ENCODE assay signal across 25 cellular contexts in genomic region chr7:3861371-3861770, GRCh38.
DNase-seq lines count a peak whose midpoint lies in the region; ATAC-seq, FAIRE-seq and TF ChIP-seq lines count a peak whose summit lies in the region.
"Had no signal": no experiment of that assay in that cellular context is flagged by ENCODE, and none has a peak within 500 bp of the region (broad histone marks: within the 10 kb centered on the region; RNA-seq: fewer than 3 reads in every experiment).

No MANE protein-coding gene starts in this region.

- WGBS in upper lobe of left lung, 2 donors: 33 to 38% methylated on average over 1 of the region's 1 CpG
- WGBS in small intestine, 3 donors: 27 to 62% (median 43%) methylated on average over 1 of the region's 1 CpG

- H3K9me3 Mint-ChIP-seq in nephron: peaks cover 18% of the 10 kb centered on the region

- no peak overlapping the region for H3K4me3 Mint-ChIP-seq in nephron
- H3K4me3 Mint-ChIP-seq: WTC11 had no signal

- TF ChIP-seq CTCF in nephron (IDR thresholded peaks at IDR 0.05; ENCODE audit: unreplicated experiment in 3 of 3): no peak
- TF ChIP-seq CTCF in upper lobe of left lung (IDR thresholded peaks at IDR 0.05): no peak

- peak overlapping the region in 2 of 3 experiments; percentile 21 to 28 for H3K27ac Mint-ChIP-seq in nephron
- H3K27ac Mint-ChIP-seq: progenitor cell of endocrine pancreas had no signal

- peaks cover 5% of the 10 kb centered on the region for H3K36me3 Mint-ChIP-seq in nephron (ENCODE audit: low read depth)
- H3K36me3 Mint-ChIP-seq: WTC11 had no signal

- H3K27ac ChIP-seq in upper lobe of left lung (peak overlapping the region; percentile 8 to 51 (median 15)), small intestine (ENCODE audit: low read depth in 1 of 2, low read length in 1 of 2) (no peak overlapping the region)

- FAIRE-seq in small intestine (lab: Jason Lieb, UNC): no peak
- FAIRE-seq in HTR-8/SVneo (lab: Jason Lieb, UNC): no peak
- FAIRE-seq: endothelial cell of umbilical vein, keratinocyte had no signal

- no peak overlapping the region for H3K4me3 ChIP-seq in upper lobe of left lung
- no peak overlapping the region for H3K4me3 ChIP-seq in small intestine (ENCODE audit: low read depth in 1 of 2, low read length in 2 of 2)
- H3K4me3 ChIP-seq: sigmoid colon had no signal

- TF ChIP-seq POLR2A in upper lobe of left lung (IDR thresholded peaks at IDR 0.05): no peak

- no peak for TF ChIP-seq EP300 in upper lobe of left lung (IDR thresholded peaks at IDR 0.05)

- H3K27me3 Mint-ChIP-seq in nephron (ENCODE audit: low read depth): no peaks in the 10 kb centered on the region
- H3K27me3 Mint-ChIP-seq: brain, progenitor cell of endocrine pancreas had no signal

- no peaks in the 10 kb centered on the region for H3K27me3 ChIP-seq in upper lobe of left lung
- no peaks in the 10 kb centered on the region for H3K27me3 ChIP-seq in small intestine (ENCODE audit: control insufficient read depth in 2 of 2, insufficient read depth in 2 of 2, low read length in 2 of 2)
- H3K27me3 ChIP-seq: sigmoid colon had no signal

- peaks cover 11 to 24% (median 17%) of the 10 kb centered on the region in 4 donors for H3K4me1 ChIP-seq in upper lobe of left lung
- no peaks in the 10 kb centered on the region for H3K4me1 ChIP-seq in small intestine (ENCODE audit: control insufficient read depth in 2 of 2, insufficient read depth in 1 of 2, low read depth in 1 of 2, low read length in 1 of 2)

- DNase-seq in LHCN-M2 (ENCODE audit: low read depth) (peak; percentile 56), fibroblast of gingiva (ENCODE audit: low read depth) (peak; percentile 14), upper lobe of left lung (no peak), small intestine (no peak), OCI-M2 (lab: John Stamatoyannopoulos, UW; ENCODE audit: unreplicated experiment) (no peak), HTR-8/SVneo (ENCODE audit: insufficient read length, low spot score) (no peak)
- DNase-seq: activated CD4-positive, alpha-beta T cell treated with anti-CD3 and anti-CD28 coated beads, Interleukin-2, amount 50 U/mL, for 1 hour; activated naive CD4-positive, alpha-beta T cell; activated T-cell treated with anti-CD3 and anti-CD28 coated beads, Interleukin-2, amount 50 U/mL, for 48 hours; Karpas-422; NCI-H187 treated with DMSO at 0.1 percent for 48 hours; NCI-H2171 treated with DMSO at 0.1 percent for 48 hours; NCI-H524; NK-92 treated with Interleukin-12 subunit alpha and Interleukin-12 subunit beta, amount 100 ng/mL, for 24 hours; SHP77 treated with DMSO at 0.1 percent for 48 hours; stimulated activated CD8-positive, alpha-beta memory T cell treated with anti-CD3 and anti-CD28 coated beads, Interleukin-4, amount 100 ng/mL, for 48 hours; T-helper 9 cell had no signal

- H3K4me1 Mint-ChIP-seq in nephron: peaks cover 18% of the 10 kb centered on the region

- no peak for ATAC-seq in upper lobe of left lung (ENCODE audit: low FRiP score in 2 of 2)
- ATAC-seq: Panc1 had no signal

- H3K9me3 ChIP-seq in upper lobe of left lung: no peaks in the 10 kb centered on the region
- H3K9me3 ChIP-seq in small intestine (ENCODE audit: control insufficient read depth, low read depth): no peaks in the 10 kb centered on the region
- H3K9me3 ChIP-seq: sigmoid colon had no signal

- no peaks in the 10 kb centered on the region for H3K36me3 ChIP-seq in upper lobe of left lung
- H3K36me3 ChIP-seq in small intestine (ENCODE audit: control insufficient read depth in 2 of 2, insufficient read depth in 2 of 2, low read length in 2 of 2): no peaks in the 10 kb centered on the region
- H3K36me3 ChIP-seq: sigmoid colon had no signal

Comparison
In these comparisons a context has a peak if more than half of its experiments do, and no peak if none do; other contexts are left out.
1. DNase-seq: peak in LHCN-M2 (single experiment) and fibroblast of gingiva (single experiment); none in upper lobe of left lung (0 of 2), small intestine (single experiment), OCI-M2 (single experiment) and HTR-8/SVneo (single experiment).
2. H3K27ac ChIP-seq: peak in upper lobe of left lung (4 of 4); none in small intestine (0 of 2).